In the genomic region with DNA sequence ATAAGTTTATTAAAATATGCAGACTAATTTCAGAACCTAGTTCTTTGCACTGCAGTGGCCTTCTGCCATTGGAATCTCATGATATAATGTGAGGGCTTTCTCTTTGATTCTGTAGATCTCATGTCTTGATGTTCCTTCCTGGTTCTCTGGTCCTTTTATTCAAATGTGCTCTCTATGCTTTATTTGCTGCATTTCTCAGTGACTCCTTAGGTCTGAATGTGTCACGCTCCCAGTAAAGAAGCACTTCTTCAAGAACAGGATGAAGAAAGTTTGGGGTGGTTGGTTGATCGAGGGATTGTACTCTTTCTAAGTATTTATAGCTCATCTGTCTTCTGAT, we compare ENCODE assay signal across 19 cellular contexts.
DNase-seq lines count a peak whose midpoint lies in the region; ATAC-seq and TF ChIP-seq lines count a peak whose summit lies in the region.
"Had no signal": no experiment of that assay in that cellular context is flagged by ENCODE, and none has a peak within 500 bp of the region (broad histone marks: within the 10 kb centered on the region; RNA-seq: fewer than 3 reads in every experiment).

No MANE protein-coding gene starts in this region.

- peaks cover 30% of the 10 kb centered on the region for H3K4me1 Mint-ChIP-seq in chondrocyte (ENCODE audit: low read depth)
- H3K4me1 Mint-ChIP-seq in type B pancreatic cell (ENCODE audit: unreplicated experiment), result peaks cover 35% of the 10 kb centered on the region

- CTCF ChIA-PET in SK-N-SH (lab: Yijun Ruan, JAX), result interaction anchor here (0.8 to 1.3 kb wide), 2 partner anchors 14 to 119 kb away, joined by 3 read pairs; no protein-coding TSS in a partner anchor

- peak overlapping the region; percentile 62 for H3K4me2 ChIP-seq in SK-N-SH

- TF ChIP-seq RAD21 in SK-N-SH (IDR thresholded peaks at IDR 0.05; ENCODE audit: low read length), result no peak

- H3K4me3 Mint-ChIP-seq in chondrocyte (ENCODE audit: unreplicated experiment) (no peak overlapping the region), type B pancreatic cell (peak overlapping the region; percentile 59)
- H3K4me3 Mint-ChIP-seq: activated B cell treated with CpG ODN at 0.5 μM for 24 hours; activated CD4-positive, alpha-beta memory T cell treated with anti-CD3 and anti-CD28 coated beads for 36 hours; activated naive CD4-positive, alpha-beta T cell treated with anti-CD3 and anti-CD28 coated beads for 36 hours; activated T-cell treated with anti-CD3 and anti-CD28 coated beads, Interleukin-2, amount 50 U/mL, for 24 hours; central memory CD8-positive, alpha-beta T cell; IgD-negative memory B cell; natural killer cell; T-helper 2 cell treated with Interferon-gamma antibody and Interleukin-4, amounts not matched to agents 5 μg/mL and 100 μg/mL, for 36 hours had no signal

- no peak for TF ChIP-seq EP300 in SK-N-SH (IDR thresholded peaks at IDR 0.05; ENCODE audit: borderline replicate concordance in 1 of 2, low read depth in 1 of 2, low read length in 1 of 2)

- no peaks in the 10 kb centered on the region for H3K27me3 ChIP-seq in SK-N-SH (ENCODE audit: insufficient read depth)
- no peaks in the 10 kb centered on the region for H3K27me3 ChIP-seq in muscle layer of colon (ENCODE audit: control insufficient read depth in 1 of 2, insufficient read depth in 2 of 2, low read length in 2 of 2)
- H3K27me3 ChIP-seq: spleen had no signal

- WGBS in SK-N-SH (ENCODE audit: low lambda C conversion rate), result 35% methylated on average over 2 of the region's 2 CpGs

- H3K4me3 ChIP-seq in SK-N-SH (ENCODE audit: low read depth in 2 of 2, low read length in 1 of 2) (no peak overlapping the region; a peak in 1 of 4 replicates), muscle layer of colon (ENCODE audit: low read depth in 1 of 2, low read length in 2 of 2) (no peak overlapping the region)
- H3K4me3 ChIP-seq: prostate gland, spleen had no signal

- no peaks in the 10 kb centered on the region for H3K9me2 ChIP-seq in SK-N-SH

- H3K36me3 Mint-ChIP-seq in chondrocyte (ENCODE audit: low read depth), result peaks cover 1% of the 10 kb centered on the region
- H3K36me3 Mint-ChIP-seq in type B pancreatic cell, result peaks cover 4% of the 10 kb centered on the region

- no peaks in the 10 kb centered on the region for H3K27me3 Mint-ChIP-seq in chondrocyte (ENCODE audit: low read depth)
- H3K27me3 Mint-ChIP-seq in type B pancreatic cell, result peaks cover 29% of the 10 kb centered on the region
- H3K27me3 Mint-ChIP-seq: activated B cell treated with CpG ODN at 0.5 μM for 24 hours; activated T-cell treated with anti-CD3 and anti-CD28 coated beads, Interleukin-2, amount 50 U/mL, for 24 hours; central memory CD8-positive, alpha-beta T cell; IgD-negative memory B cell had no signal

- H3K27ac ChIP-seq in SK-N-SH (ENCODE audit: low read depth in 2 of 2, low read length in 1 of 2) (peak overlapping the region in 1 of 2 experiments; percentile 90; a peak in 3 of 4 replicates), muscle layer of colon (ENCODE audit: low read depth, low read length) (peak overlapping the region; percentile 60)
- H3K27ac ChIP-seq: prostate gland, spleen had no signal

- no peaks in the 10 kb centered on the region for H3K36me3 ChIP-seq in SK-N-SH (replicated peaks in 1 of 2; ENCODE audit: control insufficient read depth in 1 of 2, insufficient read depth in 2 of 2, low read length in 1 of 2)
- no peaks in the 10 kb centered on the region for H3K36me3 ChIP-seq in muscle layer of colon (ENCODE audit: insufficient read depth, low read length)
- H3K36me3 ChIP-seq: prostate gland had no signal

- H3K9me3 Mint-ChIP-seq in chondrocyte (ENCODE audit: low read depth) (no peaks in the 10 kb centered on the region), type B pancreatic cell (no peaks in the 10 kb centered on the region)
- H3K9me3 Mint-ChIP-seq: activated B cell treated with CpG ODN at 0.5 μM for 24 hours; activated CD4-positive, alpha-beta memory T cell treated with anti-CD3 and anti-CD28 coated beads for 36 hours; activated naive CD4-positive, alpha-beta T cell treated with anti-CD3 and anti-CD28 coated beads for 36 hours; activated T-cell treated with anti-CD3 and anti-CD28 coated beads, Interleukin-2, amount 50 U/mL, for 24 hours; central memory CD8-positive, alpha-beta T cell; natural killer cell; T-helper 2 cell treated with Interferon-gamma antibody and Interleukin-4, amounts not matched to agents 5 μg/mL and 100 μg/mL, for 36 hours had no signal

- no peak overlapping the region for H2AFZ ChIP-seq in SK-N-SH (ENCODE audit: low read depth)

- H3F3A ChIP-seq in SK-N-SH (replicated peaks; ENCODE audit: insufficient read depth), result peaks cover 58% of the 10 kb centered on the region

- H3K27ac Mint-ChIP-seq in chondrocyte (ENCODE audit: unreplicated experiment), result peak overlapping the region; percentile 85
- H3K27ac Mint-ChIP-seq in type B pancreatic cell, result peak overlapping the region; percentile 25
- H3K27ac Mint-ChIP-seq: activated B cell treated with CpG ODN at 0.5 μM for 24 hours; activated CD4-positive, alpha-beta memory T cell treated with anti-CD3 and anti-CD28 coated beads for 36 hours; activated naive CD4-positive, alpha-beta T cell treated with anti-CD3 and anti-CD28 coated beads for 36 hours; activated T-cell treated with anti-CD3 and anti-CD28 coated beads, Interleukin-2, amount 50 U/mL, for 24 hours; IgD-negative memory B cell; natural killer cell; T-helper 2 cell treated with Interferon-gamma antibody and Interleukin-4, amounts not matched to agents 5 μg/mL and 100 μg/mL, for 36 hours had no signal

- no peak for DNase-seq in SK-N-SH
- no peak for DNase-seq in chondrocyte (ENCODE audit: low spot score)
- DNase-seq in type B pancreatic cell (ENCODE audit: extremely low spot score, unreplicated experiment), result no peak
- no peak for DNase-seq in AML-193 (lab: John Stamatoyannopoulos, UW)
- DNase-seq in epidermal melanocyte (ENCODE audit: insufficient read length, low spot score), result no peak
- DNase-seq: activated B cell treated with CpG ODN at 0.5 μM for 24 hours; activated CD4-positive, alpha-beta memory T cell treated with anti-CD3 and anti-CD28 coated beads for 36 hours; activated naive CD4-positive, alpha-beta T cell treated with anti-CD3 and anti-CD28 coated beads for 36 hours; activated T-cell treated with anti-CD3 and anti-CD28 coated beads, Interleukin-2, amount 50 U/mL, for 24 hours; natural killer cell; OCI-M1; spleen had no signal

- peak overlapping the region; percentile 41; the same call in 1 of the 2 replicates for H3K9ac ChIP-seq in SK-N-SH
- no peak overlapping the region for H3K9ac ChIP-seq in muscle layer of colon (ENCODE audit: low read length)

- POLR2A ChIA-PET in SK-N-SH (lab: Yijun Ruan, JAX), result no interaction called here

- peaks cover 19 to 67% of the 10 kb centered on the region in 2 experiments for H3K4me1 ChIP-seq in SK-N-SH (ENCODE audit: control insufficient read depth in 1 of 2, insufficient read depth in 2 of 2, low read depth in 1 of 2, low read length in 1 of 2)
- peaks cover 20% of the 10 kb centered on the region for H3K4me1 ChIP-seq in muscle layer of colon (ENCODE audit: insufficient read depth, low read length)

- TF ChIP-seq CTCF in SK-N-SH (IDR thresholded peaks at IDR 0.05), result no peak
- TF ChIP-seq CTCF in chondrocyte (IDR thresholded peaks at IDR 0.05), result no peak
- no peak for TF ChIP-seq CTCF in type B pancreatic cell (conservative IDR thresholded peaks at IDR 0.05)

- no peaks in the 10 kb centered on the region for H4K20me1 ChIP-seq in SK-N-SH (ENCODE audit: insufficient read depth)

- H3K9me3 ChIP-seq in SK-N-SH (no peaks in the 10 kb centered on the region), muscle layer of colon (ENCODE audit: low read length) (no peaks in the 10 kb centered on the region)
- H3K9me3 ChIP-seq: prostate gland, spleen had no signal

- ATAC-seq in SK-N-SH treated with all-trans-retinoic acid at 6 μM for 48 hours (no peak; the same call in 2 of the 3 replicates), HG02571 (IDR thresholded peaks at IDR 0.05; ENCODE audit: unreplicated experiment) (no peak)
- ATAC-seq: natural killer cell had no signal

- no peaks in the 10 kb centered on the region for H3K79me2 ChIP-seq in SK-N-SH (ENCODE audit: insufficient read depth)

TF ChIP-seq in SK-N-SH, 30 proteins besides CTCF, POLR2A, EP300 and RAD21:
- TF ChIP-seq MXI1 (IDR thresholded peaks at IDR 0.05; ENCODE audit: low read depth, low read length) (no peak), FOSL2 (IDR thresholded peaks at IDR 0.05; ENCODE audit: borderline replicate concordance, low read depth) (peak; percentile 9; the same call in 1 of the 2 replicates)

TF ChIP-seq in SK-N-SH treated with all-trans-retinoic acid at 6 μM for 48 hours, 23 proteins besides CTCF, POLR2A, EP300 and RAD21 (continues in another document):
- TF ChIP-seq ZNF70 (CRISPR knock-in tag; IDR thresholded peaks at IDR 0.05), result no peak
- no peak for TF ChIP-seq BACH2 (CRISPR knock-in tag; IDR thresholded peaks at IDR 0.05; ENCODE audit: borderline replicate concordance)
- TF ChIP-seq ARNTL (CRISPR knock-in tag; IDR thresholded peaks at IDR 0.05; ENCODE audit: borderline replicate concordance, low read depth), result no peak
- TF ChIP-seq, protein P1, sequence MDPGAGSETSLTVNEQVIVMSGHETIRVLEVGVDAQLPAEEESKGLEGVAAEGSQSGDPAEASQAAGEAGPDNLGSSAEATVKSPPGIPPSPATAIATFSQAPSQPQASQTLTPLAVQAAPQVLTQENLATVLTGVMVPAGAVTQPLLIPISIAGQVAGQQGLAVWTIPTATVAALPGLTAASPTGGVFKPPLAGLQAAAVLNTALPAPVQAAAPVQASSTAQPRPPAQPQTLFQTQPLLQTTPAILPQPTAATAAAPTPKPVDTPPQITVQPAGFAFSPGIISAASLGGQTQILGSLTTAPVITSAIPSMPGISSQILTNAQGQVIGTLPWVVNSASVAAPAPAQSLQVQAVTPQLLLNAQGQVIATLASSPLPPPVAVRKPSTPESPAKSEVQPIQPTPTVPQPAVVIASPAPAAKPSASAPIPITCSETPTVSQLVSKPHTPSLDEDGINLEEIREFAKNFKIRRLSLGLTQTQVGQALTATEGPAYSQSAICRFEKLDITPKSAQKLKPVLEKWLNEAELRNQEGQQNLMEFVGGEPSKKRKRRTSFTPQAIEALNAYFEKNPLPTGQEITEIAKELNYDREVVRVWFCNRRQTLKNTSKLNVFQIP (CRISPR knock-in tag; IDR thresholded peaks at IDR 0.05; ENCODE audit: borderline replicate concordance, low read depth), result no peak
- TF ChIP-seq, protein P2, sequence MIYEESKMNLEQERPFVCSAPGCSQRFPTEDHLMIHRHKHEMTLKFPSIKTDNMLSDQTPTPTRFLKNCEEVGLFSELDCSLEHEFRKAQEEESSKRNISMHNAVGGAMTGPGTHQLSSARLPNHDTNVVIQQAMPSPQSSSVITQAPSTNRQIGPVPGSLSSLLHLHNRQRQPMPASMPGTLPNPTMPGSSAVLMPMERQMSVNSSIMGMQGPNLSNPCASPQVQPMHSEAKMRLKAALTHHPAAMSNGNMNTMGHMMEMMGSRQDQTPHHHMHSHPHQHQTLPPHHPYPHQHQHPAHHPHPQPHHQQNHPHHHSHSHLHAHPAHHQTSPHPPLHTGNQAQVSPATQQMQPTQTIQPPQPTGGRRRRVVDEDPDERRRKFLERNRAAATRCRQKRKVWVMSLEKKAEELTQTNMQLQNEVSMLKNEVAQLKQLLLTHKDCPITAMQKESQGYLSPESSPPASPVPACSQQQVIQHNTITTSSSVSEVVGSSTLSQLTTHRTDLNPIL (CRISPR knock-in tag; IDR thresholded peaks at IDR 0.05; ENCODE audit: low read depth), result no peak
- no peak for TF ChIP-seq TCF4 (CRISPR knock-in tag; IDR thresholded peaks at IDR 0.05; ENCODE audit: borderline replicate concordance)
